Comparison of ENCODE assay signal across 6 cellular contexts in the genomic region with DNA sequence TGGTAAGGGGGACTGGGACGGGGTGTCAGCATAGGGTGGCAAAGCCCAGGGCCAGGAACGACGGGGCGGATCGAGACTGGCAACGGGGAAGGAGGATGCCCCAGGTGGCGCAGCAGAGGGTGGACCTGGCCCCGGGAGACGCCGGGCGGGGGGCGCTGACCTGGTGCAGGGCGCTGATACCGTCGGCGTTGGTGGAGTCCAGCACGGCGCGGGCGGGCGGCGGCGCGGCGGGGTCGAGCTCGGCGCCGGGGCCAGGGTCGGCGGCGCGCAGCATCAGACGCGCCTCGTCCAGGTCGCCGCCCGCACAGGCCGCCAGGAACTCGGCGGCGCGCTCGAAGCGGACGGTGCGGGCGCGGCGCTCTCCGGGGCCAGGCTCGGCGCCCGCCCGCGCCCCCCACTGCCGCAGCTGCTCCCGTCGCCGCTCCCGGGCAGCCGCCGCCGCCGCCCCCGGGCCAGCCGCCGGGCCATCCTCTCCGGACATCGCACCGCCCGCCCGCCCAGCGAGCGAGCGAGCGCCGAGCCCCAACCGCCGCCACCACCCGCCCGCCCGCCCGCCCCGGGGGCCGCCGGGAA. TPM values are rescaled to one million over a fixed set of nuclear protein-coding genes. Genes with fewer than 3 reads are reported as not detected.
DNase-seq lines count a peak whose midpoint lies in the region; ATAC-seq and TF ChIP-seq lines count a peak whose summit lies in the region.

No MANE protein-coding gene starts in this region.

- peaks cover 23% of the 10 kb centered on the region for H3K79me2 ChIP-seq in trophoblast cell (ENCODE audit: control insufficient read depth, insufficient read depth, low read length, poor library complexity)

- peak overlapping the region; percentile 58 for H2BK5ac ChIP-seq in trophoblast cell (ENCODE audit: low read depth, low read length, poor library complexity)

- peak; percentile 3 for ATAC-seq in HG03095 (IDR thresholded peaks at IDR 0.05; ENCODE audit: unreplicated experiment)

- H3K9me3 ChIP-seq in colonic mucosa, result no peaks in the 10 kb centered on the region
- no peaks in the 10 kb centered on the region for H3K9me3 ChIP-seq in trophoblast cell (ENCODE audit: insufficient read depth, low read depth, low read length)

- peak overlapping the region; percentile 81 for H3K4ac ChIP-seq in trophoblast cell (ENCODE audit: low read depth, low read length)

- peak overlapping the region; percentile 92 for H3K14ac ChIP-seq in trophoblast cell (ENCODE audit: low read length)

- peak overlapping the region; percentile 19 for H2BK120ac ChIP-seq in trophoblast cell (ENCODE audit: insufficient read depth, low read length, poor library complexity)

- TF ChIP-seq CTCF in GM12875 (IDR thresholded peaks at IDR 0.05; ENCODE audit: borderline replicate concordance, insufficient read depth, low read depth, low read length) (no peak), colonic mucosa (IDR thresholded peaks at IDR 0.05) (no peak)

- peaks cover 13% of the 10 kb centered on the region for H3K79me1 ChIP-seq in trophoblast cell (ENCODE audit: low read length)

- H3K36me3 ChIP-seq in colonic mucosa, result no peaks in the 10 kb centered on the region
- peaks cover 8 to 9% of the 10 kb centered on the region in 2 experiments for H3K36me3 ChIP-seq in trophoblast cell (ENCODE audit: control insufficient read depth in 1 of 2, insufficient read depth in 2 of 2, low read length in 2 of 2)

- H3K9ac ChIP-seq in colonic mucosa (ENCODE audit: low read depth in 2 of 2, low read length in 2 of 2) (peak overlapping the region; percentile 73 to 99), trophoblast cell (ENCODE audit: low read length) (peak overlapping the region; percentile 91)

- H3K4me2 ChIP-seq in trophoblast cell (ENCODE audit: low read length), result peak overlapping the region; percentile 68

- H4K91ac ChIP-seq in trophoblast cell (ENCODE audit: low read depth, low read length), result peak overlapping the region; percentile 70

- peak overlapping the region; percentile 12 for H4K8ac ChIP-seq in trophoblast cell (ENCODE audit: low read depth, low read length)

- DNase-seq in colonic mucosa (peak; percentile 38), trophoblast cell (peak; percentile 27 to 48), pons (ENCODE audit: low spot score) (no peak), NCI-H2107 (lab: John Stamatoyannopoulos, UW) (no peak)

- peak overlapping the region; percentile 40 for H2AFZ ChIP-seq in trophoblast cell (ENCODE audit: insufficient read depth, low read length, poor library complexity)

- no peak overlapping the region for H2BK12ac ChIP-seq in trophoblast cell (ENCODE audit: low read length)

- peak overlapping the region; percentile 84 for H3K18ac ChIP-seq in trophoblast cell (ENCODE audit: low read length)

- peak overlapping the region; percentile 77 for H2AK5ac ChIP-seq in trophoblast cell (ENCODE audit: low read length)

- intact Hi-C loops in colonic mucosa (cut with DNase I), result no loop called here

- H3K4me3 ChIP-seq in GM12875 (ENCODE audit: low read depth, low read length), result peak overlapping the region; percentile 76
- H3K4me3 ChIP-seq in colonic mucosa, result peak overlapping the region; percentile 76
- peak overlapping the region; percentile 84 for H3K4me3 ChIP-seq in trophoblast cell (ENCODE audit: low read depth, low read length)

- H4K12ac ChIP-seq in trophoblast cell (ENCODE audit: low read depth, low read length), result peak overlapping the region; percentile 57

- H3K23ac ChIP-seq in trophoblast cell (ENCODE audit: low read length), result no peak overlapping the region

- H3K4me1 ChIP-seq in colonic mucosa, result peaks cover 8% of the 10 kb centered on the region
- peaks cover 26 to 31% of the 10 kb centered on the region in 2 experiments for H3K4me1 ChIP-seq in trophoblast cell (ENCODE audit: control insufficient read depth in 1 of 2, insufficient read depth in 2 of 2, low read length in 2 of 2)

- no peaks in the 10 kb centered on the region for H3K27me3 ChIP-seq in colonic mucosa
- no peaks in the 10 kb centered on the region for H3K27me3 ChIP-seq in trophoblast cell (ENCODE audit: insufficient read depth, low read length)

- peak overlapping the region; percentile 88 for H3K27ac ChIP-seq in colonic mucosa
- no peak overlapping the region for H3K27ac ChIP-seq in trophoblast cell (ENCODE audit: low read depth, low read length)

- no CpG with 5 or more reads among the region's 88 CpGs for whole genome bisulfite sequencing in trophoblast cell (ENCODE audit: extremely low coverage, insufficient coverage, insufficient read length)

RNA-seq across cellular contexts. Expression of gene PPP1R12C, which starts 0.3 kb away (rescaled TPM):
- 100 to 1,000 TPM in 1 of 2 donors, 10 to 100 TPM in 1; 82.6 to 112 TPM for total RNA-seq in colonic mucosa
- 65.1 and 65.9 TPM in 2 replicates for polyA plus RNA-seq in trophoblast cell (2013)

RNA-seq across cellular contexts. Expression of gene TNNT1, which starts 31.9 kb away (rescaled TPM):
- 1 to 10 TPM in 1 of 2 donors, under 1 TPM in 1; 0.69 to 2.1 TPM for total RNA-seq in colonic mucosa
- polyA plus RNA-seq in trophoblast cell (2013), result 8.9 and 10.6 TPM in 2 replicates

RNA-seq across cellular contexts. Expression of gene TNNI3, which starts 40.4 kb away (rescaled TPM):
- 1 to 10 TPM in 1 of 2 donors, under 1 TPM in 1; 0.64 to 1.2 TPM for total RNA-seq in colonic mucosa
- 0.05 and 0.33 TPM in 2 replicates for polyA plus RNA-seq in trophoblast cell (2013)

RNA-seq across cellular contexts. Expression of gene EPS8L1, which starts 41.5 kb away (rescaled TPM):
- total RNA-seq in colonic mucosa, result 10 to 100 TPM; 27.5 to 83.9 TPM
- polyA plus RNA-seq in trophoblast cell (2013), result 188 and 197 TPM in 2 replicates

RNA-seq across cellular contexts. Expression of gene DNAAF3, which starts 49.3 kb away (rescaled TPM):
- 1 to 10 TPM; 1.6 to 2.4 TPM for total RNA-seq in colonic mucosa
- 0.44 and 0.53 TPM in 2 replicates for polyA plus RNA-seq in trophoblast cell (2013)

Comparison
In these comparisons a context has a peak if more than half of its experiments do, and no peak if none do; other contexts are left out.
1. DNase-seq: peak in colonic mucosa (single experiment) and trophoblast cell (2 of 2); none in pons (single experiment) and NCI-H2107 (single experiment).
2. Peak in every context shown above with its lines, with median percentiles within 50 percentile points of each other: H3K4me3 ChIP-seq.